ENCODE assay signal across 22 cellular contexts in the genomic region with DNA sequence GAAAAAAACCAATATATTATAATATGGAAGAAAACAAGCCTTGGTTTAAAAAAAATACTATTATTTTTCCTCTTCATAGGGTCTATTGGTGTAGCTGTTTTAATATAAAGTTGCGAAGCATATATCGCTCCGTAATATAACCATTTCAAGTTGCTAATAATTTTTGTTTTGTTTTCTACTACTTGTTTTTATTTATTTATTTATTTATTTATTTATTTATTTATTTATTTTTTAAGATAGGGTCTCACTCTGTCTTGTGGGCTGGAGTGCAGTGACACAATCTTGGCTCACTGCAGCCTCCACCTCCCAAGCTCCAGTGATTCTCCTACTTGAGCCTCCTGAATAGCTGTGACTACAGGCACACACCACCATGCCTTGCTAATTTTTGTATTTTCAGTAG. TPM values are rescaled to one million over a fixed set of nuclear protein-coding genes. Genes with fewer than 3 reads are reported as not detected.
DNase-seq lines count a peak whose midpoint lies in the region; ATAC-seq, FAIRE-seq and TF ChIP-seq lines count a peak whose summit lies in the region.
"Had no signal": no experiment of that assay in that cellular context is flagged by ENCODE, and none has a peak within 500 bp of the region (broad histone marks: within the 10 kb centered on the region; RNA-seq: fewer than 3 reads in every experiment).

No MANE protein-coding gene starts in this region.

- DNase-seq in A549 (ENCODE audit: low read depth in 1 of 2, low spot score in 1 of 2) (no peak), activated B cell treated with CpG ODN at 0.5 μM for 24 hours (no peak), pancreas (no peak), NAMALWA (ENCODE audit: low spot score) (no peak), PC-3 (no peak), D721Med (ENCODE audit: insufficient read length, low spot score) (no peak)
- DNase-seq: ACHN; AML-193; BE2C; CD4-positive, alpha-beta T cell; CD8-positive, alpha-beta memory T cell; DMS53; DMS79 treated with DMSO at 0.1 percent for 48 hours; H9 had no signal

- ATAC-seq in A549 (no peak), activated B cell treated with CpG ODN at 0.5 μM for 24 hours (ENCODE audit: low read depth) (no peak), pancreas (no peak), GM21528 (IDR thresholded peaks at IDR 0.05; ENCODE audit: low FRiP score, unreplicated experiment) (no peak), PC-3 (no peak)
- ATAC-seq: GM23338 had no signal

- H3F3A ChIP-seq in PC-3 (ENCODE audit: low read length, unreplicated experiment): no peaks in the 10 kb centered on the region

- no peak overlapping the region for H3K4me3 ChIP-seq in A549
- no peak overlapping the region for H3K4me3 ChIP-seq in pancreas
- no peak overlapping the region for H3K4me3 ChIP-seq in PC-3 (ENCODE audit: low read length)
- H3K4me3 ChIP-seq: BLaER1 treated with 17β-estradiol and CSF1 and Interleukin-3, amounts not matched to agents 10 nM and 100 nM; GM23338 had no signal

- H3K36me3 ChIP-seq in pancreas (no peaks in the 10 kb centered on the region), PC-3 (ENCODE audit: low read depth, low read length) (no peaks in the 10 kb centered on the region)
- H3K36me3 ChIP-seq: BE2C had no signal

- no peak overlapping the region for H2AFZ ChIP-seq in PC-3 (ENCODE audit: low read length)
- H2AFZ ChIP-seq: GM23338 had no signal

- H3K4me3 Mint-ChIP-seq in IgD-negative memory B cell (peak overlapping the region in 1 of 4 donors; percentile 47), activated B cell treated with CpG ODN at 0.5 μM for 24 hours (no peak overlapping the region)
- H3K4me3 Mint-ChIP-seq: CD14-positive monocyte, GM23338, H9 had no signal

- H3K9me3 ChIP-seq in A549 (no peaks in the 10 kb centered on the region), pancreas (no peaks in the 10 kb centered on the region), PC-3 (ENCODE audit: low read length) (no peaks in the 10 kb centered on the region)
- H3K9me3 ChIP-seq: BE2C; BLaER1 treated with 17β-estradiol and CSF1 and Interleukin-3, amounts not matched to agents 10 nM and 100 nM had no signal

- FAIRE-seq in A549 (lab: Jason Lieb, UNC): no peak
- peak; percentile 17 for FAIRE-seq in pancreas (lab: Jason Lieb, UNC)
- no peak for FAIRE-seq in D721Med (lab: Jason Lieb, UNC)
- FAIRE-seq: A204.1, GM12892 had no signal

- H4K20me1 ChIP-seq in PC-3 (ENCODE audit: low read length): peaks cover 13% of the 10 kb centered on the region

- TF ChIP-seq POLR2A in A549 (IDR thresholded peaks at IDR 0.05; ENCODE audit: low read length): no peak

- BruUV-seq in PC-3 (replicated peaks; lab: Mats Ljungman, UMichigan): no TSS peak

- H3K27ac Mint-ChIP-seq in IgD-negative memory B cell (peak overlapping the region in 2 of 3 donors; percentile 50 to 85), activated B cell treated with CpG ODN at 0.5 μM for 24 hours (peak overlapping the region; percentile 6)
- H3K27ac Mint-ChIP-seq: GM23338, H9 had no signal

- TF ChIP-seq EP300 in A549 (IDR thresholded peaks at IDR 0.05): no peak

- CTCF ChIA-PET in A549 (lab: Yijun Ruan, JAX) (interaction anchor here (0.6 kb wide), 1 partner anchor 920 kb away, joined by 4 read pairs; no protein-coding TSS in a partner anchor), activated B cell treated with CpG ODN at 0.5 μM for 24 hours (lab: Charles Lee) (no interaction called here), PC-3 (lab: Charles Lee) (no interaction called here)

- intact Hi-C loops in activated B cell treated with CpG ODN at 0.5 μM for 24 hours (cut with micrococcal nuclease): no loop called here
- intact Hi-C loops in pancreas (cut with DNase I): no loop called here
- intact Hi-C loops in PC-3 (cut with micrococcal nuclease): loop anchor here (5.0 kb wide), 1 partner anchor 51 kb away; no protein-coding TSS in a partner anchor

- H3K9me3 Mint-ChIP-seq in IgD-negative memory B cell (peaks cover 0 to 2% (median 0%) of the 10 kb centered on the region in 3 donors), activated B cell treated with CpG ODN at 0.5 μM for 24 hours (no peaks in the 10 kb centered on the region)
- H3K9me3 Mint-ChIP-seq: CD4-positive, alpha-beta T cell; CD8-positive, alpha-beta memory T cell; GM23338; H9 had no signal

- WGBS in A549 (ENCODE audit: missing lambda C conversion rate): 93% methylated on average over 3 of the region's 3 CpGs
- 97 to 100% methylated on average over 3 of the region's 3 CpGs for WGBS in pancreas, 2 donors

- H3K27me3 Mint-ChIP-seq in IgD-negative memory B cell (no peaks in the 10 kb centered on the region), activated B cell treated with CpG ODN at 0.5 μM for 24 hours (no peaks in the 10 kb centered on the region)
- H3K27me3 Mint-ChIP-seq: CD4-positive, alpha-beta T cell had no signal

- H3K27me3 ChIP-seq in pancreas (no peaks in the 10 kb centered on the region), PC-3 (ENCODE audit: low read length) (no peaks in the 10 kb centered on the region)
- H3K27me3 ChIP-seq: BE2C; BLaER1 treated with 17β-estradiol and CSF1 and Interleukin-3, amounts not matched to agents 10 nM and 100 nM had no signal

- no peaks in the 10 kb centered on the region for H3K9me2 ChIP-seq in PC-3 (replicated peaks; ENCODE audit: low read length)

- H3K4me2 ChIP-seq in A549 (no peak overlapping the region), PC-3 (ENCODE audit: low read length) (no peak overlapping the region)
- H3K4me2 ChIP-seq: BLaER1 treated with 17β-estradiol and CSF1 and Interleukin-3, amounts not matched to agents 10 nM and 100 nM; GM23338 had no signal

- no peak for TF ChIP-seq CTCF in A549 (IDR thresholded peaks at IDR 0.05)
- no peak for TF ChIP-seq CTCF in activated B cell treated with CpG ODN at 0.5 μM for 24 hours (IDR thresholded peaks at IDR 0.05)
- no peak for TF ChIP-seq CTCF in pancreas (IDR thresholded peaks at IDR 0.05)
- TF ChIP-seq CTCF in PC-3 (conservative IDR thresholded peaks at IDR 0.05; ENCODE audit: low read depth, low read length): no peak
- TF ChIP-seq CTCF in D721Med (IDR thresholded peaks at IDR 0.05; ENCODE audit: insufficient read depth, missing control alignments): no peak

- H3K9ac ChIP-seq in PC-3 (ENCODE audit: low read length): no peak overlapping the region
- H3K9ac ChIP-seq: BLaER1 treated with 17β-estradiol and CSF1 and Interleukin-3, amounts not matched to agents 10 nM and 100 nM had no signal

- H3K36me3 Mint-ChIP-seq in IgD-negative memory B cell (peaks cover 6% of the 10 kb centered on the region), activated B cell treated with CpG ODN at 0.5 μM for 24 hours (ENCODE audit: low read depth) (peaks cover 66% of the 10 kb centered on the region)

- peaks cover 19% of the 10 kb centered on the region for H3K79me2 ChIP-seq in PC-3 (ENCODE audit: low read length)

- H3K27ac ChIP-seq in A549 (no peak overlapping the region), pancreas (no peak overlapping the region), PC-3 (ENCODE audit: low read length) (no peak overlapping the region)
- H3K27ac ChIP-seq: 22Rv1; BLaER1 treated with 17β-estradiol and CSF1 and Interleukin-3, amounts not matched to agents 10 nM and 100 nM had no signal

- TF ChIP-seq RAD21 in A549 (conservative IDR thresholded peaks at IDR 0.05 in 1 of 2, IDR thresholded peaks at IDR 0.05 in 1 of 2): no peak

- H3K4me1 ChIP-seq in A549: peaks cover 10% of the 10 kb centered on the region; the same call in 2 of the 3 replicates
- peaks cover 4 to 16% (median 11%) of the 10 kb centered on the region in 3 donors for H3K4me1 ChIP-seq in pancreas
- peaks cover 17% of the 10 kb centered on the region for H3K4me1 ChIP-seq in PC-3 (ENCODE audit: insufficient read depth, low read length)
- H3K4me1 ChIP-seq: BE2C had no signal

- peaks cover 15 to 47% (median 39%) of the 10 kb centered on the region in 3 donors for H3K4me1 Mint-ChIP-seq in IgD-negative memory B cell
- H3K4me1 Mint-ChIP-seq in activated B cell treated with CpG ODN at 0.5 μM for 24 hours: peaks cover 34% of the 10 kb centered on the region

- POLR2A ChIA-PET in A549 (lab: Yijun Ruan, JAX): no interaction called here
- POLR2A ChIA-PET in activated B cell treated with CpG ODN at 0.5 μM for 24 hours (lab: Charles Lee): interaction anchor here (1.0 to 2.6 kb wide), 4 partner anchors 11 to 17 kb away, joined by 3 to 15 read pairs (median 7); no protein-coding TSS in a partner anchor
- POLR2A ChIA-PET in PC-3 (lab: Charles Lee; ENCODE audit: unreplicated experiment): no interaction called here

TF ChIP-seq in A549, 52 proteins besides CTCF, POLR2A, EP300 and RAD21:
- TF ChIP-seq SMC3 (IDR thresholded peaks at IDR 0.05) (no peak), POLR2AphosphoS2 (conservative IDR thresholded peaks at IDR 0.05; ENCODE audit: low read length) (no peak), ZC3H11A (IDR thresholded peaks at IDR 0.05) (peak; percentile 54)

RNA-seq across cellular contexts. Expression of gene PRDM2, which starts 46.4 kb away (rescaled TPM):
- polyA plus RNA-seq in A549 (2011; rRNA removed) (8.4 and 8.7 TPM in 2 replicates), A549 (2017; fragmentation: RNase III; extraction: RNeasy Plus Mini Kit Qiagen cat#74134 plus additional on column Dnase treatment) (7.7 to 7.9 TPM (median 7.8 TPM) in 3 replicates), IgD-negative memory B cell (50.3 TPM), pancreas (10 to 100 TPM in 1 of 2 donors, 1 to 10 TPM in 1; 9.3 to 11.4 TPM)
- polyA plus RNA-seq in A549 (2012; cell fraction: cytosol; rRNA removed): 4.1 TPM in 2 replicates
- polyA plus RNA-seq in A549 (2012; cell fraction: nucleus; rRNA removed): 8.9 and 10.3 TPM in 2 replicates
- polyA minus RNA-seq in A549 (2011; rRNA and poly(A)+ RNA removed): 12.1 and 12.4 TPM in 2 replicates
- total RNA-seq in activated B cell treated with CpG ODN at 0.5 μM for 24 hours (183 and 194 TPM in 2 replicates), pancreas (10 to 100 TPM; 13.8 to 26.4 (median 15.7) TPM), PC-3 (2014; rRNA removed) (9.4 and 13.8 TPM in 2 replicates)
